ENCODE assay signal across 1 cellular context in genomic region chr3:147387550-147388394, GRCh38.
A peak's percentile ranks its signal among the peaks of the same experiment; 100 is the strongest.
TF ChIP-seq lines count a peak whose summit lies in the region.

No MANE protein-coding gene starts in this region.

TF ChIP-seq in H1, 55 proteins besides CTCF, POLR2A, EP300 and RAD21:
- peak; percentile 69 for TF ChIP-seq RNF2 (IDR thresholded peaks at IDR 0.05; ENCODE audit: borderline replicate concordance, low read depth, low read length, missing control alignments, poor library complexity, severe bottlenecking)
- peak; percentile 26 for TF ChIP-seq CTBP2 (IDR thresholded peaks at IDR 0.05; ENCODE audit: borderline replicate concordance, insufficient read depth, insufficient read length, low read length)
- peak; percentile 88 for TF ChIP-seq EZH2 (IDR thresholded peaks at IDR 0.05; ENCODE audit: low read depth, low read length, severe bottlenecking)
- no peak for TF ChIP-seq FOSL1 (IDR thresholded peaks at IDR 0.05; ENCODE audit: insufficient read depth, low read depth, low read length)
- no peak for TF ChIP-seq CHD2 (IDR thresholded peaks at IDR 0.05; ENCODE audit: low read length)
- TF ChIP-seq SUZ12 (IDR thresholded peaks at IDR 0.05; ENCODE audit: low read length), result peak; percentile 98
